Comparison of ENCODE assay signal across 13 cellular contexts in the genomic region with DNA sequence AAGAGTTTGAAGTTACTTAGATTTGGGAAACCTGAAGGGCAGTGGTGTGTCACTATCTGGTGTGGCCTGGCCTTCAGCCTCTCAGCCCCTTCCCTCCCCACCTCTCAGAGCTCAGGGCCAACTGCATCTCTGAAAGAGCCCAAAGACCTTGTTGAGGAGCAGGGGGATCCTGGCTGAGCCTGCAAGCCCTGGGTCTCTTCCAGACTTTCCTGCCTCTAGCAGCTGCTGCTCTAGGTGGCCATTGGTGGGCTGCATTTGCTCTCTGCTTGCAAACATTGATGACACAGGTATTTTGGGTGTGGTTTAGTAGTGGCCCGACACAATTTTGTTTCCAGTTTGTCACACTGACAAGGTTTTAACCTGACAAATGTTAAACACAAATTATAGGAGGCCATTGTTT. TPM values are rescaled to one million over a fixed set of nuclear protein-coding genes. Genes with fewer than 3 reads are reported as not detected.
A peak's percentile ranks its signal among the peaks of the same experiment; 100 is the strongest.
DNase-seq lines count a peak whose midpoint lies in the region; ATAC-seq, FAIRE-seq and TF ChIP-seq lines count a peak whose summit lies in the region.
"Had no signal": no experiment of that assay in that cellular context is flagged by ENCODE, and none has a peak within 500 bp of the region (broad histone marks: within the 10 kb centered on the region; RNA-seq: fewer than 3 reads in every experiment).

No MANE protein-coding gene starts in this region.

- intact Hi-C loops in endothelial cell of umbilical vein (cut with micrococcal nuclease) = loop anchor here (5.0 to 10.0 kb wide), 3 partner anchors 166 to 631 kb away; no protein-coding TSS in a partner anchor
- intact Hi-C loops in dorsolateral prefrontal cortex (cut with DNase I) = no loop called here

- no peak for TF ChIP-seq POLR2A in endothelial cell of umbilical vein (IDR thresholded peaks at IDR 0.05; ENCODE audit: low read depth, low read length)

- H3K79me2 ChIP-seq in SK-N-SH (ENCODE audit: insufficient read depth) = peaks cover 17% of the 10 kb centered on the region
- H3K79me2 ChIP-seq in endothelial cell of umbilical vein (ENCODE audit: control insufficient read depth, insufficient read depth, low read length) = peaks cover 18% of the 10 kb centered on the region

- H3K36me3 ChIP-seq in SK-N-SH (replicated peaks in 1 of 2; ENCODE audit: control insufficient read depth in 1 of 2, insufficient read depth in 2 of 2, low read length in 1 of 2) (peaks cover 2 to 10% of the 10 kb centered on the region in 2 experiments), endothelial cell of umbilical vein (ENCODE audit: control insufficient read depth in 2 of 2, extremely low read depth in 1 of 2, insufficient read depth in 2 of 2, low read length in 2 of 2) (no peaks in the 10 kb centered on the region), subcutaneous abdominal adipose tissue (ENCODE audit: control insufficient read depth in 5 of 5, insufficient read depth in 5 of 5, low read length in 5 of 5) (no peaks in the 10 kb centered on the region)

- peak overlapping the region; percentile 59; the same call in 1 of the 2 replicates for H3K9ac ChIP-seq in SK-N-SH
- no peak overlapping the region for H3K9ac ChIP-seq in endothelial cell of umbilical vein (replicated peaks; ENCODE audit: extremely low read depth, insufficient read depth, low read length)
- H3K9ac ChIP-seq in subcutaneous abdominal adipose tissue (ENCODE audit: low read length in 5 of 5) = peak overlapping the region in 1 of 5 donors; percentile 64

- BruUV-seq in endothelial cell of umbilical vein (replicated peaks; lab: Mats Ljungman, UMichigan) = no TSS peak

- TF ChIP-seq CTCF in SK-N-SH (IDR thresholded peaks at IDR 0.05) = no peak
- TF ChIP-seq CTCF in RWPE1 (conservative IDR thresholded peaks at IDR 0.05; ENCODE audit: low read depth) = no peak
- no peak for TF ChIP-seq CTCF in endothelial cell of umbilical vein (IDR thresholded peaks at IDR 0.05; ENCODE audit: extremely low read depth in 1 of 2, insufficient read depth in 1 of 2, low read depth in 1 of 2, low read length in 2 of 2)
- TF ChIP-seq CTCF in dorsolateral prefrontal cortex (IDR thresholded peaks at IDR 0.05 in 54 of 56, conservative IDR thresholded peaks at IDR 0.05 in 2 of 56; ENCODE audit: low read depth in 1 of 56, partially characterized antibody in 56 of 56) = no peak

- CTCF ChIA-PET in SK-N-SH (lab: Yijun Ruan, JAX) (interaction anchor here (1.0 to 8.4 kb wide), 3 partner anchors 9 to 141 kb away, joined by 3 to 63 read pairs (median 3); no protein-coding TSS in a partner anchor), RWPE1 (lab: Yijun Ruan, JAX) (no interaction called here), endothelial cell of umbilical vein (lab: Charles Lee) (interaction anchor here (1.5 to 4.9 kb wide), 3 partner anchors 24 to 141 kb away, joined by 8 to 19 read pairs (median 17); no protein-coding TSS in a partner anchor)

- no peak for FAIRE-seq in endothelial cell of umbilical vein (lab: Jason Lieb, UNC)

- no peak for TF ChIP-seq EP300 in SK-N-SH (IDR thresholded peaks at IDR 0.05; ENCODE audit: borderline replicate concordance in 1 of 2, low read depth in 1 of 2, low read length in 1 of 2)

- no peak overlapping the region for H3K4me3 ChIP-seq in SK-N-SH (ENCODE audit: low read depth in 2 of 2, low read length in 1 of 2)
- H3K4me3 ChIP-seq in endothelial cell of umbilical vein (replicated peaks in 1 of 3; ENCODE audit: insufficient read depth in 1 of 3, low read depth in 1 of 3, low read length in 3 of 3) = no peak overlapping the region
- no peak overlapping the region for H3K4me3 ChIP-seq in subcutaneous abdominal adipose tissue (ENCODE audit: low read depth in 1 of 5, low read length in 5 of 5)
- no peak overlapping the region for H3K4me3 ChIP-seq in dorsolateral prefrontal cortex
- H3K4me3 ChIP-seq: heart left ventricle had no signal

- no peaks in the 10 kb centered on the region for H3K9me2 ChIP-seq in SK-N-SH

- DNase-seq in SK-N-SH = no peak
- no peak for DNase-seq in RWPE1 (ENCODE audit: low spot score)
- DNase-seq in endothelial cell of umbilical vein (ENCODE audit: low read depth, low spot score) = no peak
- no peak for DNase-seq in substantia nigra (lab: John Stamatoyannopoulos, UW)
- no peak for DNase-seq in dorsolateral prefrontal cortex
- no peak for DNase-seq in D341Med (ENCODE audit: low spot score)
- DNase-seq: activated T-cell treated with anti-CD3 and anti-CD28 coated beads for 4 hours, heart left ventricle, NCI-H526 treated with DMSO at 0.1 percent for 48 hours had no signal

- H3K9me1 ChIP-seq in endothelial cell of umbilical vein (replicated peaks; ENCODE audit: control insufficient read depth, extremely low read depth, insufficient read depth, low read length) = no peaks in the 10 kb centered on the region

- POLR2A ChIA-PET in SK-N-SH (lab: Yijun Ruan, JAX) (interaction anchor here (0.6 kb wide), 1 partner anchor 360 kb away, joined by 3 read pairs; no protein-coding TSS in a partner anchor), RWPE1 (lab: Yijun Ruan, JAX; ENCODE audit: low non-redundant PET) (no interaction called here), endothelial cell of umbilical vein (lab: Charles Lee) (no interaction called here)

- no peaks in the 10 kb centered on the region for H4K20me1 ChIP-seq in SK-N-SH (ENCODE audit: insufficient read depth)
- H4K20me1 ChIP-seq in endothelial cell of umbilical vein (replicated peaks; ENCODE audit: control insufficient read depth, extremely low read depth, insufficient read depth, low read length) = no peaks in the 10 kb centered on the region

- H2AFZ ChIP-seq in SK-N-SH (ENCODE audit: low read depth) (no peak overlapping the region), endothelial cell of umbilical vein (ENCODE audit: low read depth, low read length) (no peak overlapping the region)

- peaks cover 20 to 42% of the 10 kb centered on the region in 2 experiments for H3K4me1 ChIP-seq in SK-N-SH (ENCODE audit: control insufficient read depth in 1 of 2, insufficient read depth in 2 of 2, low read depth in 1 of 2, low read length in 1 of 2)
- peaks cover 52% of the 10 kb centered on the region for H3K4me1 ChIP-seq in endothelial cell of umbilical vein (ENCODE audit: control insufficient read depth, extremely low read depth, insufficient read depth, low read length)
- peaks cover 8 to 67% (median 40%) of the 10 kb centered on the region in 5 donors for H3K4me1 ChIP-seq in subcutaneous abdominal adipose tissue (ENCODE audit: control insufficient read depth in 5 of 5, insufficient read depth in 5 of 5, low read length in 5 of 5)

- no peaks in the 10 kb centered on the region for H3K27me3 ChIP-seq in SK-N-SH (ENCODE audit: insufficient read depth)
- H3K27me3 ChIP-seq in endothelial cell of umbilical vein (ENCODE audit: control insufficient read depth in 2 of 2, insufficient read depth in 2 of 2, low read length in 2 of 2) = no peaks in the 10 kb centered on the region
- H3K27me3 ChIP-seq in subcutaneous abdominal adipose tissue (ENCODE audit: control insufficient read depth in 5 of 5, insufficient read depth in 4 of 5, low read length in 5 of 5) = no peaks in the 10 kb centered on the region
- no peaks in the 10 kb centered on the region for H3K27me3 ChIP-seq in dorsolateral prefrontal cortex
- H3K27me3 ChIP-seq: heart left ventricle had no signal

- TF ChIP-seq RAD21 in SK-N-SH (IDR thresholded peaks at IDR 0.05; ENCODE audit: low read length) = no peak

- peak overlapping the region; percentile 97 for H3K4me2 ChIP-seq in SK-N-SH
- H3K4me2 ChIP-seq in endothelial cell of umbilical vein (ENCODE audit: insufficient read depth, low read length) = no peak overlapping the region

- WGBS in SK-N-SH (ENCODE audit: low lambda C conversion rate) = 89% methylated on average over 1 of the region's 1 CpG

- dilution Hi-C loops in endothelial cell of umbilical vein (cut with MboI; ENCODE audit: extremely low pct_ligation_motif_present, low sequenced_read_pairs) = no loop called here

- no peaks in the 10 kb centered on the region for H3K9me3 ChIP-seq in SK-N-SH
- no peaks in the 10 kb centered on the region for H3K9me3 ChIP-seq in endothelial cell of umbilical vein (replicated peaks; ENCODE audit: control insufficient read depth, insufficient read depth, low read length)
- H3K9me3 ChIP-seq in subcutaneous abdominal adipose tissue (ENCODE audit: control insufficient read depth in 5 of 5, low read length in 5 of 5) = no peaks in the 10 kb centered on the region
- H3K9me3 ChIP-seq: heart left ventricle had no signal

- H3F3A ChIP-seq in SK-N-SH (replicated peaks; ENCODE audit: insufficient read depth) = peaks cover 35% of the 10 kb centered on the region

- H3K27ac ChIP-seq in SK-N-SH (ENCODE audit: low read depth in 2 of 2, low read length in 1 of 2) = peak overlapping the region in 1 of 2 experiments; percentile 100; a peak in 2 of 4 replicates
- H3K27ac ChIP-seq in RWPE1 = peak overlapping the region; percentile 66
- H3K27ac ChIP-seq in endothelial cell of umbilical vein (ENCODE audit: insufficient read depth, low read depth, low read length) = peak overlapping the region; percentile 69
- H3K27ac ChIP-seq in subcutaneous abdominal adipose tissue (ENCODE audit: low read depth, low read length) = peak overlapping the region; percentile 74
- no peak overlapping the region for H3K27ac ChIP-seq in substantia nigra (ENCODE audit: low read depth, low read length, poor library complexity, severe bottlenecking)
- no peak overlapping the region for H3K27ac ChIP-seq in dorsolateral prefrontal cortex
- H3K27ac ChIP-seq: 22Rv1 had no signal

- no peak for ATAC-seq in SK-N-SH treated with all-trans-retinoic acid at 6 μM for 48 hours
- ATAC-seq: heart left ventricle had no signal

RNA-seq across cellular contexts. Expression of gene UPP1, which starts 3.1 kb away (rescaled TPM):
- polyA plus RNA-seq in SK-N-SH (2012; rRNA removed) (56.9 and 57.5 TPM in 2 replicates), endothelial cell of umbilical vein (66.0 and 71.0 TPM in 2 replicates)
- 26.2 and 38.7 TPM in 2 replicates for polyA plus RNA-seq in SK-N-SH (2012; cell fraction: cytosol; rRNA removed)
- polyA plus RNA-seq in SK-N-SH (2012; cell fraction: nucleus; rRNA removed) = 145 and 194 TPM in 2 replicates
- total RNA-seq in endothelial cell of umbilical vein (53.6 and 60.7 TPM in 2 replicates), dorsolateral prefrontal cortex (10 to 100 TPM; 25.8 to 76.9 (median 50.4) TPM)
- polyA plus RNA-seq in endothelial cell of umbilical vein (2011; cell fraction: cytosol; rRNA removed) = 46.7 and 47.7 TPM in 2 replicates
- polyA plus RNA-seq in endothelial cell of umbilical vein (2011; cell fraction: nucleus; rRNA removed) = 86.8 and 114 TPM in 2 replicates
- 36.9 and 66.7 TPM in 2 replicates for polyA plus RNA-seq in endothelial cell of umbilical vein (2012)
- 26.0 and 26.7 TPM in 2 replicates for polyA minus RNA-seq in endothelial cell of umbilical vein
- 12.7 TPM for polyA minus RNA-seq in endothelial cell of umbilical vein (2011; cell fraction: cytosol; rRNA and poly(A)+ RNA removed)
- 46.5 and 49.2 TPM in 2 replicates for polyA minus RNA-seq in endothelial cell of umbilical vein (2011; cell fraction: nucleus; rRNA and poly(A)+ RNA removed)

RNA-seq across cellular contexts. Expression of gene C7orf57, which starts 50.6 kb away (rescaled TPM):
- polyA plus RNA-seq in SK-N-SH (2012; rRNA removed) (0.41 and 0.71 TPM in 2 replicates), endothelial cell of umbilical vein (not detected in 2 replicates)
- 0.50 TPM in 2 replicates for polyA plus RNA-seq in SK-N-SH (2012; cell fraction: cytosol; rRNA removed)
- 0.28 and 0.93 TPM in 2 replicates for polyA plus RNA-seq in SK-N-SH (2012; cell fraction: nucleus; rRNA removed)
- total RNA-seq in endothelial cell of umbilical vein (not detected in 2 replicates), dorsolateral prefrontal cortex (1 to 10 TPM in 3 of 120 experiments, under 1 TPM in 16, not detected in 101; 0.20 to 1.7 (median 0.41) TPM)
- polyA plus RNA-seq in endothelial cell of umbilical vein (2011; cell fraction: cytosol; rRNA removed) = 0.04 and 0.14 TPM in 2 replicates
- polyA plus RNA-seq in endothelial cell of umbilical vein (2011; cell fraction: nucleus; rRNA removed) = not detected in 2 replicates
- polyA plus RNA-seq in endothelial cell of umbilical vein (2012) = not detected in 2 replicates
- polyA minus RNA-seq in endothelial cell of umbilical vein = not detected in 2 replicates
- not detected for polyA minus RNA-seq in endothelial cell of umbilical vein (2011; cell fraction: cytosol; rRNA and poly(A)+ RNA removed)
- polyA minus RNA-seq in endothelial cell of umbilical vein (2011; cell fraction: nucleus; rRNA and poly(A)+ RNA removed) = not detected in 2 replicates
- total RNA-seq: mononuclear cell had no signal

RNA-seq across cellular contexts. Expression of gene SUN3, which starts 57.0 kb away (rescaled TPM):
- polyA plus RNA-seq in SK-N-SH (2012; rRNA removed) (0.12 TPM in 1 of 2 replicates, not detected in the other), endothelial cell of umbilical vein (not detected in 2 replicates)
- polyA plus RNA-seq in SK-N-SH (2012; cell fraction: cytosol; rRNA removed) = not detected in 2 replicates
- polyA plus RNA-seq in SK-N-SH (2012; cell fraction: nucleus; rRNA removed) = 0.07 TPM in 2 replicates
- total RNA-seq in endothelial cell of umbilical vein (not detected in 2 replicates), dorsolateral prefrontal cortex (1 to 10 TPM in 20 of 120 experiments, under 1 TPM in 39, not detected in 61; 0.32 to 2.5 (median 0.81) TPM)
- polyA plus RNA-seq in endothelial cell of umbilical vein (2011; cell fraction: cytosol; rRNA removed) = not detected in 2 replicates
- not detected in 2 replicates for polyA plus RNA-seq in endothelial cell of umbilical vein (2011; cell fraction: nucleus; rRNA removed)
- not detected in 2 replicates for polyA plus RNA-seq in endothelial cell of umbilical vein (2012)
- not detected in 2 replicates for polyA minus RNA-seq in endothelial cell of umbilical vein
- polyA minus RNA-seq in endothelial cell of umbilical vein (2011; cell fraction: cytosol; rRNA and poly(A)+ RNA removed) = not detected
- polyA minus RNA-seq in endothelial cell of umbilical vein (2011; cell fraction: nucleus; rRNA and poly(A)+ RNA removed) = not detected in 2 replicates
- total RNA-seq: heart left ventricle had no signal
- polyA plus RNA-seq: heart left ventricle had no signal

Comparison
In these comparisons a context has a peak if more than half of its experiments do, and no peak if none do; other contexts are left out.
1. H3K27ac ChIP-seq: peak in RWPE1 (single experiment), endothelial cell of umbilical vein (single experiment) and subcutaneous abdominal adipose tissue (single experiment); none in substantia nigra (single experiment) and dorsolateral prefrontal cortex (0 of 59).